In the genomic region with DNA sequence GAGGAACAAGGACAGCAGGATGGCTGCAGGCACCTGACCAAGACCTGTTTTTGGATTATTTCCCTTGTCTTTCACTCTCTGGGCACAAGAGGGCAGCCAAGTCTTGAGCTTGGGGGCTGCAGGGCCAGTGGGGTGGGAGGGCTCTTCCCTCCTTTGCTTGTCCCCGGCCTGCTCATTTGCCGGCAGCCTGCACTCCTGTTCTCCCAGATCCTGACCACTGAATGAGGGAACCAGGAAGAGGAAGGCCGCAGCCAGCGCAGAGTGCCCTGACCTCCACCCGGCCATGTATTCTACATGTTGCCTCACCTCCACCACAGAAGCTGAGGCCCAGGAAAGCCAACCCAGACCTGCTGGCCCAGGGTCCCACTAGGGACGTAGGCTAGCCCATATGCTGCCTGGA, we compare ENCODE assay signal across 9 cellular contexts. TPM values are rescaled to one million over a fixed set of nuclear protein-coding genes. Genes with fewer than 3 reads are reported as not detected.
A peak's percentile ranks its signal among the peaks of the same experiment; 100 is the strongest.
DNase-seq lines count a peak whose midpoint lies in the region; ATAC-seq and TF ChIP-seq lines count a peak whose summit lies in the region.
"Had no signal": no experiment of that assay in that cellular context is flagged by ENCODE, and none has a peak within 500 bp of the region (broad histone marks: within the 10 kb centered on the region; RNA-seq: fewer than 3 reads in every experiment).

No MANE protein-coding gene starts in this region.

- H3K79me2 ChIP-seq in ACC112 (ENCODE audit: control insufficient read depth, insufficient read depth, low read length, unreplicated experiment) = no peaks in the 10 kb centered on the region

- DNase-seq in GM12865 (ENCODE audit: low read depth) = peak; percentile 16
- DNase-seq in NCI-H2171 treated with DMSO at 0.1 percent for 48 hours (lab: John Stamatoyannopoulos, UW) = peak; percentile 67
- DNase-seq in amniotic epithelial cell (ENCODE audit: low read depth) = peak; percentile 94
- peak; percentile 65 for DNase-seq in iPS DF 19.7 (ENCODE audit: low read depth, low spot score)
- peak; percentile 52 for DNase-seq in stomach
- DNase-seq in NCI-H187 (lab: John Stamatoyannopoulos, UW) = no peak

- no peaks in the 10 kb centered on the region for H3K9me3 ChIP-seq in stomach

- H3K36me3 ChIP-seq in ACC112 (ENCODE audit: insufficient read depth, low read length) = no peaks in the 10 kb centered on the region
- H3K36me3 ChIP-seq in stomach = no peaks in the 10 kb centered on the region

- TF ChIP-seq CTCF in GM12865 (IDR thresholded peaks at IDR 0.05; ENCODE audit: insufficient read depth, low read depth, low read length, missing control alignments) (peak; percentile 27), stomach (IDR thresholded peaks at IDR 0.05) (peak in 1 of 7 experiments; percentile 55)

- TF ChIP-seq POLR2A in stomach (IDR thresholded peaks at IDR 0.05) = no peak

- intact Hi-C loops in stomach (cut with DNase I; ENCODE audit: low total_unique reads) = no loop called here

- no peak overlapping the region for H3K4me3 ChIP-seq in ACC112 (ENCODE audit: low read depth, low read length)
- no peak overlapping the region for H3K4me3 ChIP-seq in GM12865 (ENCODE audit: low read depth, low read length)
- no peak overlapping the region for H3K4me3 ChIP-seq in stomach

- 32 to 71% (median 40%) methylated on average over 6 of the region's 6 CpGs for WGBS in stomach, 5 donors

- ATAC-seq in GM21825 (IDR thresholded peaks at IDR 0.05; ENCODE audit: unreplicated experiment) = no peak

- TF ChIP-seq EP300 in stomach (IDR thresholded peaks at IDR 0.05) = no peak

- H3K27me3 ChIP-seq in ACC112 (ENCODE audit: insufficient read depth, low read length) (no peaks in the 10 kb centered on the region), stomach (peaks cover 0 to 11% (median 0%) of the 10 kb centered on the region in 3 donors)

- H3K27ac ChIP-seq in ACC112 (ENCODE audit: low read depth, low read length) (peak overlapping the region; percentile 12; the same call in 1 of the 2 replicates), stomach (peak overlapping the region in 3 of 5 donors; percentile 17 to 68 (median 42))

- peak overlapping the region; percentile 55 for H2AFZ ChIP-seq in ACC112 (ENCODE audit: low read length, unreplicated experiment)

- H3K4me1 ChIP-seq in ACC112 (ENCODE audit: control insufficient read depth, insufficient read depth, low read length, unreplicated experiment) (peaks cover 30% of the 10 kb centered on the region), stomach (peaks cover 13 to 20% (median 15%) of the 10 kb centered on the region in 4 donors)

RNA-seq across cellular contexts. Expression of gene NNMT, which starts 15.5 kb away (rescaled TPM):
- 100 to 1,000 TPM in 3 of 5 donors, 10 to 100 TPM in 2; 35.1 to 442 (median 250) TPM for total RNA-seq in stomach
- polyA plus RNA-seq in stomach = 100 to 1,000 TPM; 197 to 451 (median 373) TPM
- total RNA-seq: temporal lobe had no signal

Comparison
In these comparisons a context has a peak if more than half of its experiments do, and no peak if none do; other contexts are left out.
1. DNase-seq: peak in GM12865 (single experiment), NCI-H2171 treated with DMSO at 0.1 percent for 48 hours (single experiment), amniotic epithelial cell (single experiment), iPS DF 19.7 (single experiment) and stomach (single experiment); none in NCI-H187 (0 of 2).